ENCODE assay signal across 16 cellular contexts in genomic region chr16:58474296-58474695, GRCh38. TPM values are rescaled to one million over a fixed set of nuclear protein-coding genes. Genes with fewer than 3 reads are reported as not detected.
DNase-seq lines count a peak whose midpoint lies in the region; ATAC-seq and TF ChIP-seq lines count a peak whose summit lies in the region.
"Had no signal": no experiment of that assay in that cellular context is flagged by ENCODE, and none has a peak within 500 bp of the region (broad histone marks: within the 10 kb centered on the region; RNA-seq: fewer than 3 reads in every experiment).

No MANE protein-coding gene starts in this region.

- H3K9me3 ChIP-seq in OCI-LY3 (ENCODE audit: insufficient read depth, low read length): no peaks in the 10 kb centered on the region
- H3K9me3 ChIP-seq in H9 (ENCODE audit: control insufficient read depth, low read depth, low read length): no peaks in the 10 kb centered on the region

- no peak overlapping the region for H3K4me3 ChIP-seq in GM23338
- H3K4me3 ChIP-seq in OCI-LY3 (ENCODE audit: low read length): no peak overlapping the region

- no peak overlapping the region for H3K14ac ChIP-seq in H9 (ENCODE audit: insufficient read depth, low read length)

- H3K9me2 ChIP-seq in GM23338 (ENCODE audit: insufficient read depth): no peaks in the 10 kb centered on the region

- H2BK5ac ChIP-seq in H9 (ENCODE audit: insufficient read length, low read length): no peak overlapping the region

- no peak overlapping the region for H3K23ac ChIP-seq in H9 (ENCODE audit: insufficient read length, low read depth, low read length)

- peaks cover 14% of the 10 kb centered on the region for H3K4me1 ChIP-seq in GM23338 (ENCODE audit: insufficient read depth)
- peaks cover 9% of the 10 kb centered on the region for H3K4me1 ChIP-seq in OCI-LY3 (ENCODE audit: low read length)
- no peaks in the 10 kb centered on the region for H3K4me1 ChIP-seq in H9 (ENCODE audit: insufficient read depth, low read length)

- H2AFZ ChIP-seq in GM23338 (no peak overlapping the region), OCI-LY3 (ENCODE audit: low read depth, low read length) (peak overlapping the region; percentile 35; the same call in 1 of the 2 replicates), H9 (ENCODE audit: low read length) (no peak overlapping the region)

- no peak overlapping the region for H2BK20ac ChIP-seq in H9 (ENCODE audit: low read depth, low read length, poor library complexity, severe bottlenecking)

- H4K5ac ChIP-seq in H9 (ENCODE audit: insufficient read length, low read depth, low read length): no peak overlapping the region

- no peak for DNase-seq in GM23338 (ENCODE audit: low spot score)
- DNase-seq in immature natural killer cell: no peak
- no peak for DNase-seq in progenitor cell of endocrine pancreas (ENCODE audit: low spot score, unreplicated experiment)
- DNase-seq in T-helper 2 cell: no peak
- DNase-seq in H9: no peak
- DNase-seq: DMS 273 treated with DMSO at 0.1 percent for 48 hours, H7, NCI-H1048, NCI-H1436 treated with DMSO at 0.1 percent for 48 hours, NCI-H2081, NCI-H82 had no signal

- H3K18ac ChIP-seq in H9 (ENCODE audit: insufficient read length, low read depth, low read length): no peak overlapping the region

- H3K9ac ChIP-seq in OCI-LY3 (ENCODE audit: low read length): no peak overlapping the region
- H3K9ac ChIP-seq in H9 (ENCODE audit: extremely low read depth, insufficient read length, low read length): no peak overlapping the region

- H3K9me3 Mint-ChIP-seq in GM23338: no peaks in the 10 kb centered on the region
- no peaks in the 10 kb centered on the region for H3K9me3 Mint-ChIP-seq in immature natural killer cell
- peaks cover 3% of the 10 kb centered on the region for H3K9me3 Mint-ChIP-seq in progenitor cell of endocrine pancreas (ENCODE audit: low read depth)
- peaks cover 0 to 3% of the 10 kb centered on the region in 2 experiments; a peak in 1 of 5 replicates for H3K9me3 Mint-ChIP-seq in H9
- H3K9me3 Mint-ChIP-seq: CD14-positive monocyte had no signal

- no peaks in the 10 kb centered on the region for H3K23me2 ChIP-seq in H9 (ENCODE audit: insufficient read length, low read depth, low read length, poor library complexity, severe bottlenecking)

- ATAC-seq in GM23338: no peak
- ATAC-seq in GM18868 (IDR thresholded peaks at IDR 0.05; ENCODE audit: unreplicated experiment): no peak
- ATAC-seq: Panc1 had no signal

- H3K27me3 Mint-ChIP-seq in GM23338 (ENCODE audit: insufficient read depth, low read depth, poor library complexity) (peaks cover 15% of the 10 kb centered on the region), immature natural killer cell (ENCODE audit: low read depth in 3 of 3) (peaks cover 2 to 9% (median 5%) of the 10 kb centered on the region in 3 donors), progenitor cell of endocrine pancreas (peaks cover 19% of the 10 kb centered on the region), H9 (ENCODE audit: low read depth) (peaks cover 15% of the 10 kb centered on the region)

- no peak overlapping the region for H2BK15ac ChIP-seq in H9 (ENCODE audit: low read depth, low read length)

- H3K4ac ChIP-seq in H9 (ENCODE audit: low read depth, low read length): no peak overlapping the region

- H2AK5ac ChIP-seq in H9 (ENCODE audit: insufficient read length, low read length): no peak overlapping the region

- H3F3A ChIP-seq in GM23338 (replicated peaks; ENCODE audit: low read depth): no peaks in the 10 kb centered on the region

- H2BK12ac ChIP-seq in H9 (ENCODE audit: insufficient read length, low read depth, low read length): no peak overlapping the region

- H3K36me3 ChIP-seq in GM23338 (ENCODE audit: insufficient read depth) (no peaks in the 10 kb centered on the region), OCI-LY3 (replicated peaks; ENCODE audit: low read depth, low read length) (no peaks in the 10 kb centered on the region)

- H4K91ac ChIP-seq in H9 (ENCODE audit: insufficient read length, low read depth, low read length): no peak overlapping the region

- H4K20me1 ChIP-seq in GM23338 (replicated peaks; ENCODE audit: insufficient read depth) (no peaks in the 10 kb centered on the region), OCI-LY3 (ENCODE audit: insufficient read depth, low read length) (no peaks in the 10 kb centered on the region), H9 (ENCODE audit: control insufficient read depth, insufficient read depth, insufficient read length) (no peaks in the 10 kb centered on the region)

- H3K27ac ChIP-seq in GM23338 (ENCODE audit: low read depth) (no peak overlapping the region), OCI-LY3 (ENCODE audit: low read length) (no peak overlapping the region), H9 (ENCODE audit: insufficient read length, low read depth, low read length) (no peak overlapping the region)

- no peak overlapping the region for H3T11ph ChIP-seq in H9 (ENCODE audit: low read length)

- peak overlapping the region; percentile 64; the same call in 1 of the 2 replicates for H3K4me2 ChIP-seq in GM23338
- peak overlapping the region; percentile 6; the same call in 1 of the 2 replicates for H3K4me2 ChIP-seq in OCI-LY3 (ENCODE audit: low read length)
- H3K4me2 ChIP-seq in H9 (ENCODE audit: insufficient read depth, insufficient read length, low read length): no peak overlapping the region

- H3K36me3 Mint-ChIP-seq in GM23338 (ENCODE audit: low read depth) (no peaks in the 10 kb centered on the region), immature natural killer cell (peaks cover 0 to 8% (median 0%) of the 10 kb centered on the region in 3 donors), progenitor cell of endocrine pancreas (ENCODE audit: insufficient read depth) (no peaks in the 10 kb centered on the region), H9 (ENCODE audit: insufficient read depth in 1 of 3, low read depth in 3 of 3) (peaks cover 0 to 6% (median 0%) of the 10 kb centered on the region in 3 experiments; a peak in 1 of 7 replicates)
- H3K36me3 Mint-ChIP-seq: CD14-positive monocyte had no signal

- no peaks in the 10 kb centered on the region for H3K79me1 ChIP-seq in H9 (ENCODE audit: insufficient read depth, low read depth, low read length, poor library complexity, severe bottlenecking)

- TF ChIP-seq CTCF in GM23338 (conservative IDR thresholded peaks at IDR 0.05; ENCODE audit: low read depth in 2 of 2) (no peak), OCI-LY3 (IDR thresholded peaks at IDR 0.05; ENCODE audit: low read depth, low read length) (no peak), progenitor cell of endocrine pancreas (IDR thresholded peaks at IDR 0.05; ENCODE audit: unreplicated experiment) (no peak), H9 (conservative IDR thresholded peaks at IDR 0.05) (no peak)

- H3K27me3 ChIP-seq in GM23338 (ENCODE audit: insufficient read depth) (no peaks in the 10 kb centered on the region), OCI-LY3 (ENCODE audit: low read depth, low read length) (peaks cover 4% of the 10 kb centered on the region; the same call in 1 of the 2 replicates), H9 (ENCODE audit: insufficient read depth, low read length) (no peaks in the 10 kb centered on the region)

- WGBS in H9 (ENCODE audit: extremely low coverage, insufficient read length, low lambda C conversion rate): no CpG with 5 or more reads among the region's 10 CpGs

- H3K27ac Mint-ChIP-seq in GM23338 (peak overlapping the region; percentile 2; the same call in 1 of the 2 replicates), immature natural killer cell (no peak overlapping the region), progenitor cell of endocrine pancreas (peak overlapping the region; percentile 0), H9 (no peak overlapping the region)
- H3K27ac Mint-ChIP-seq: CD14-positive monocyte had no signal

- no peak overlapping the region for H4K8ac ChIP-seq in H9 (replicated peaks; ENCODE audit: insufficient read length, low read depth, low read length)

- no peaks in the 10 kb centered on the region for H3K79me2 ChIP-seq in GM23338 (replicated peaks; ENCODE audit: insufficient read depth)
- no peaks in the 10 kb centered on the region for H3K79me2 ChIP-seq in OCI-LY3 (ENCODE audit: low read length)
- H3K79me2 ChIP-seq in H9 (ENCODE audit: insufficient read depth, low read length): no peaks in the 10 kb centered on the region

- H3K56ac ChIP-seq in H9 (ENCODE audit: insufficient read length, low read depth, low read length): no peak overlapping the region

- H3K4me3 Mint-ChIP-seq in GM23338 (no peak overlapping the region; the same call in 2 of the 3 replicates), immature natural killer cell (peak overlapping the region in 3 of 5 donors; percentile 33 to 62 (median 49)), progenitor cell of endocrine pancreas (ENCODE audit: low read depth) (no peak overlapping the region), H9 (no peak overlapping the region)

- no peak overlapping the region for H2BK120ac ChIP-seq in H9 (ENCODE audit: low read depth, low read length, poor library complexity, severe bottlenecking)

- H3K4me1 Mint-ChIP-seq in GM23338 (peaks cover 17% of the 10 kb centered on the region), immature natural killer cell (peaks cover 49% of the 10 kb centered on the region in 2 donors), progenitor cell of endocrine pancreas (ENCODE audit: low read depth) (no peaks in the 10 kb centered on the region), H9 (peaks cover 11 to 37% of the 10 kb centered on the region in 2 experiments)
- H3K4me1 Mint-ChIP-seq: CD14-positive monocyte had no signal

TF ChIP-seq in GM23338, 12 proteins besides CTCF, POLR2A, EP300 and RAD21 (continues in another document):
- no peak for TF ChIP-seq JUNB (IDR thresholded peaks at IDR 0.05; ENCODE audit: unreplicated experiment)

RNA-seq across cellular contexts. Expression of gene NDRG4, which starts 25.6 kb away (rescaled TPM):
- 29.8 and 32.1 TPM in 2 replicates for total RNA-seq in GM23338 (2014; rRNA removed; shearing (Covaris generic))
- polyA plus RNA-seq in GM23338 (2016; fragmentation: Nextera tagmentation; extraction: Ambion mirVana) (16.3 TPM in 2 replicates), immature natural killer cell (under 1 TPM in 1 of 3 donors, not detected in 2; 0.18 TPM)
- total RNA-seq in progenitor cell of endocrine pancreas (25.7 and 37.5 TPM in 2 replicates), H9 (2021) (17.0 and 18.6 TPM in 2 replicates)
- total RNA-seq: MCF 10A had no signal
- polyA plus RNA-seq: CD14-positive monocyte had no signal

RNA-seq across cellular contexts. Expression of gene SETD6, which starts 41.0 kb away (rescaled TPM):
- 54.0 and 61.3 TPM in 2 replicates for total RNA-seq in GM23338 (2014; rRNA removed; shearing (Covaris generic))
- polyA plus RNA-seq in GM23338 (2016; fragmentation: Nextera tagmentation; extraction: Ambion mirVana) (33.7 and 39.7 TPM in 2 replicates), immature natural killer cell (10 to 100 TPM in 1 of 3 donors, 1 to 10 TPM in 2; 4.5 to 11.9 (median 5.9) TPM)
- total RNA-seq in progenitor cell of endocrine pancreas (33.7 and 35.4 TPM in 2 replicates), H9 (2021) (55.6 and 56.2 TPM in 2 replicates)

Comparison
In these comparisons a context has a peak if more than half of its experiments do, and no peak if none do; other contexts are left out.
1. H3K27ac Mint-ChIP-seq: peak in GM23338 (single experiment) and progenitor cell of endocrine pancreas (single experiment); none in immature natural killer cell (0 of 6) and H9 (0 of 3).
2. H3K4me3 Mint-ChIP-seq: peak in immature natural killer cell (3 of 5); none in GM23338 (single experiment), progenitor cell of endocrine pancreas (single experiment) and H9 (0 of 2).